Comparison of ENCODE assay signal across 9 cellular contexts in genomic region chr1:21291184-21291583, GRCh38. TPM values are rescaled to one million over a fixed set of nuclear protein-coding genes. Genes with fewer than 3 reads are reported as not detected.
DNase-seq lines count a peak whose midpoint lies in the region; ATAC-seq and TF ChIP-seq lines count a peak whose summit lies in the region.
"Had no signal": no experiment of that assay in that cellular context is flagged by ENCODE, and none has a peak within 500 bp of the region (broad histone marks: within the 10 kb centered on the region; RNA-seq: fewer than 3 reads in every experiment).

No MANE protein-coding gene starts in this region.

- no peak for TF ChIP-seq CTCF in CD8-positive, alpha-beta T cell (IDR thresholded peaks at IDR 0.05)
- TF ChIP-seq CTCF in brain (conservative IDR thresholded peaks at IDR 0.05) (no peak), neural progenitor cell (IDR thresholded peaks at IDR 0.05) (no peak), lower leg skin (IDR thresholded peaks at IDR 0.05) (no peak)

- intact Hi-C loops in CD8-positive, alpha-beta T cell (cut with DNase I, micrococcal nuclease), result loop anchor here in 1 of 2 experiments (5.0 kb wide), 1 partner anchor 784 kb away; the partner anchor contains the start of gene MUL1
- intact Hi-C loops in lower leg skin (cut with DNase I; ENCODE audit: low total_unique reads), result no loop called here

- ATAC-seq in CD8-positive, alpha-beta T cell, result no peak

- no peaks in the 10 kb centered on the region for H3K27me3 Mint-ChIP-seq in CD8-positive, alpha-beta T cell (ENCODE audit: low read depth)
- H3K27me3 Mint-ChIP-seq in IgD-negative memory B cell, result no peaks in the 10 kb centered on the region
- peaks cover 5% of the 10 kb centered on the region for H3K27me3 Mint-ChIP-seq in brain
- peaks cover 3% of the 10 kb centered on the region for H3K27me3 Mint-ChIP-seq in neural progenitor cell (ENCODE audit: insufficient read depth, low read depth)

- H3K4me1 ChIP-seq in CD8-positive, alpha-beta T cell (ENCODE audit: insufficient read depth, low read length), result peaks cover 64% of the 10 kb centered on the region
- peaks cover 14% of the 10 kb centered on the region for H3K4me1 ChIP-seq in neural progenitor cell

- no peaks in the 10 kb centered on the region for H3K9me3 ChIP-seq in CD8-positive, alpha-beta T cell (ENCODE audit: low read length)
- no peaks in the 10 kb centered on the region for H3K9me3 ChIP-seq in neural progenitor cell (ENCODE audit: low read depth)
- H3K9me3 ChIP-seq: MG63 had no signal

- no peak for TF ChIP-seq POLR2A in erythroblast (IDR thresholded peaks at IDR 0.05; ENCODE audit: low read length)
- no peak for TF ChIP-seq POLR2A in lower leg skin (IDR thresholded peaks at IDR 0.05)

- CTCF ChIA-PET in CD8-positive, alpha-beta T cell (lab: Charles Lee), result interaction anchor here (0.7 to 5.2 kb wide), 6 partner anchors 21 to 77 kb away, joined by 3 to 34 read pairs (median 28); no protein-coding TSS in a partner anchor

- POLR2A ChIA-PET in CD8-positive, alpha-beta T cell (lab: Charles Lee), result interaction anchor here (1.4 to 1.5 kb wide), 2 partner anchors 21 to 54 kb away, joined by 4 to 14 read pairs; no protein-coding TSS in a partner anchor

- H3K27me3 ChIP-seq in CD8-positive, alpha-beta T cell (ENCODE audit: insufficient read depth, low read length), result no peaks in the 10 kb centered on the region
- peaks cover 74% of the 10 kb centered on the region for H3K27me3 ChIP-seq in neural progenitor cell
- H3K27me3 ChIP-seq: MG63 had no signal

- H2AFZ ChIP-seq in neural progenitor cell (replicated peaks), result no peak overlapping the region

- H3K4me1 Mint-ChIP-seq in CD8-positive, alpha-beta T cell (ENCODE audit: low read depth), result peaks cover 69% of the 10 kb centered on the region
- peaks cover 41 to 58% (median 42%) of the 10 kb centered on the region in 3 donors for H3K4me1 Mint-ChIP-seq in IgD-negative memory B cell
- H3K4me1 Mint-ChIP-seq in brain, result peaks cover 55% of the 10 kb centered on the region
- H3K4me1 Mint-ChIP-seq in neural progenitor cell, result peaks cover 37% of the 10 kb centered on the region

- H3K79me2 ChIP-seq in neural progenitor cell (ENCODE audit: low read depth), result no peaks in the 10 kb centered on the region

- WGBS in lower leg skin, 2 donors, result 92 to 94% methylated on average over 8 of the region's 8 CpGs

- H3K9me3 Mint-ChIP-seq in CD8-positive, alpha-beta T cell, result no peaks in the 10 kb centered on the region
- H3K9me3 Mint-ChIP-seq in IgD-negative memory B cell (no peaks in the 10 kb centered on the region), brain (no peaks in the 10 kb centered on the region), neural progenitor cell (no peaks in the 10 kb centered on the region)

- peaks cover 70% of the 10 kb centered on the region for H4K20me1 ChIP-seq in neural progenitor cell (ENCODE audit: low read depth)

- peak overlapping the region; percentile 91 for H3K4me2 ChIP-seq in neural progenitor cell

- peak overlapping the region; percentile 56 for H3K4me3 ChIP-seq in CD8-positive, alpha-beta T cell (ENCODE audit: low read depth, low read length)
- no peak overlapping the region for H3K4me3 ChIP-seq in neural progenitor cell
- H3K4me3 ChIP-seq in lower leg skin (ENCODE audit: low read depth, poor library complexity, severe bottlenecking), result no peak overlapping the region

- peak overlapping the region; percentile 98 for H3K27ac Mint-ChIP-seq in CD8-positive, alpha-beta T cell
- H3K27ac Mint-ChIP-seq in IgD-negative memory B cell, result peak overlapping the region; percentile 95 to 99 (median 98)
- H3K27ac Mint-ChIP-seq in brain, result peak overlapping the region in 3 of 5 experiments; percentile 40 to 75 (median 49)
- no peak overlapping the region for H3K27ac Mint-ChIP-seq in neural progenitor cell

- peaks cover 10% of the 10 kb centered on the region for H3K36me3 Mint-ChIP-seq in CD8-positive, alpha-beta T cell
- H3K36me3 Mint-ChIP-seq in IgD-negative memory B cell, result peaks cover 4% of the 10 kb centered on the region
- H3K36me3 Mint-ChIP-seq in brain, result no peaks in the 10 kb centered on the region
- H3K36me3 Mint-ChIP-seq in neural progenitor cell, result no peaks in the 10 kb centered on the region

- no peak overlapping the region for H3K27ac ChIP-seq in CD8-positive, alpha-beta T cell (ENCODE audit: low read depth, low read length)
- H3K27ac ChIP-seq in neural progenitor cell, result no peak overlapping the region

- H3F3A ChIP-seq in neural progenitor cell (ENCODE audit: low read depth), result peaks cover 8% of the 10 kb centered on the region

- H3K9ac ChIP-seq in neural progenitor cell, result no peak overlapping the region

- DNase-seq in CD8-positive, alpha-beta T cell, result no peak
- DNase-seq in neural progenitor cell (ENCODE audit: low spot score) (no peak), erythroblast (lab: John Stamatoyannopoulos, UW) (no peak), lower leg skin (ENCODE audit: low spot score in 2 of 2) (no peak), NCI-H2227 treated with DMSO at 0.1 percent for 48 hours (lab: John Stamatoyannopoulos, UW) (no peak)
- no peak for DNase-seq in NK-92 treated with Interleukin-12 subunit alpha and Interleukin-12 subunit beta, amount 100 ng/mL, for 24 hours (lab: John Stamatoyannopoulos, UW)
- DNase-seq: MG63 had no signal

- no peaks in the 10 kb centered on the region for H3K36me3 ChIP-seq in CD8-positive, alpha-beta T cell (ENCODE audit: insufficient read depth, low read length)
- no peaks in the 10 kb centered on the region for H3K36me3 ChIP-seq in neural progenitor cell
- H3K36me3 ChIP-seq: MG63 had no signal

- peak overlapping the region; percentile 93 for H3K4me3 Mint-ChIP-seq in CD8-positive, alpha-beta T cell
- peak overlapping the region; percentile 96 to 99 (median 98) for H3K4me3 Mint-ChIP-seq in IgD-negative memory B cell
- peak overlapping the region; percentile 83 to 88 (median 85) for H3K4me3 Mint-ChIP-seq in brain
- peak overlapping the region; percentile 91 for H3K4me3 Mint-ChIP-seq in neural progenitor cell

RNA-seq across cellular contexts. Expression of gene ECE1, which starts 0.9 kb away (rescaled TPM):
- 10 to 100 TPM; 55.0 to 56.0 TPM for total RNA-seq in CD8-positive, alpha-beta T cell
- polyA plus RNA-seq in IgD-negative memory B cell, result 58.6 TPM
- 70.1 TPM for polyA plus RNA-seq in brain (ENCODE audit: insufficient read depth, low read depth, low replicate concordance)
- total RNA-seq in neural progenitor cell (ENCODE audit: low replicate concordance), result 12.5 and 15.2 TPM in 2 replicates
- 10 to 100 TPM; 37.1 to 68.9 (median 48.3) TPM for total RNA-seq in lower leg skin
